Comparison of ENCODE assay signal across 21 cellular contexts in genomic region chr17:31155208-31155810, GRCh38.
DNase-seq lines count a peak whose midpoint lies in the region; ATAC-seq and TF ChIP-seq lines count a peak whose summit lies in the region.
"Had no signal": no experiment of that assay in that cellular context is flagged by ENCODE, and none has a peak within 500 bp of the region (broad histone marks: within the 10 kb centered on the region; RNA-seq: fewer than 3 reads in every experiment).

No MANE protein-coding gene starts in this region.

- CTCF ChIA-PET in SK-N-SH (lab: Yijun Ruan, JAX), result no interaction called here

- H3K27ac ChIP-seq in GM23248 (no peak overlapping the region), SK-N-SH (ENCODE audit: low read depth in 2 of 2, low read length in 1 of 2) (peak overlapping the region; percentile 65 to 85; a peak in 3 of 4 replicates)
- H3K27ac ChIP-seq: gastrocnemius medialis, HL-60, upper lobe of left lung had no signal

- 0 out of 2 replicates have a peak, but pooled peaks cover 2% of the 10 kb centered on the region for H3K36me3 ChIP-seq in GM23248 (ENCODE audit: low read depth)
- peaks cover 11 to 49% of the 10 kb centered on the region in 2 experiments for H3K36me3 ChIP-seq in SK-N-SH (replicated peaks in 1 of 2; ENCODE audit: control insufficient read depth in 1 of 2, insufficient read depth in 2 of 2, low read length in 1 of 2)

- intact Hi-C loops in cardiac septum (cut with DNase I), result no loop called here

- TF ChIP-seq CTCF in SK-N-SH (IDR thresholded peaks at IDR 0.05), result no peak
- TF ChIP-seq CTCF in fibroblast of mammary gland (conservative IDR thresholded peaks at IDR 0.05; ENCODE audit: control insufficient read depth, insufficient read depth, low read depth, low read length), result no peak
- no peak for TF ChIP-seq CTCF in osteocyte (IDR thresholded peaks at IDR 0.05)

- H3K27ac Mint-ChIP-seq in osteocyte (ENCODE audit: unreplicated experiment) (peak overlapping the region; percentile 80), T-helper 17 cell (no peak overlapping the region), immature natural killer cell (no peak overlapping the region)
- H3K27ac Mint-ChIP-seq: activated naive CD8-positive, alpha-beta T cell; brain; stimulated activated naive CD8-positive, alpha-beta T cell treated with anti-CD3 and anti-CD28 coated beads, Interleukin-15, amount 100 ng/mL, for 72 hours had no signal

- H4K20me1 ChIP-seq in GM23248 (ENCODE audit: insufficient read depth) (no peaks in the 10 kb centered on the region), SK-N-SH (ENCODE audit: insufficient read depth) (no peaks in the 10 kb centered on the region)

- H3K4me2 ChIP-seq in GM23248 (ENCODE audit: unreplicated experiment), result peak overlapping the region; percentile 52
- peak overlapping the region; percentile 22; the same call in 1 of the 2 replicates for H3K4me2 ChIP-seq in SK-N-SH

- H3K27me3 Mint-ChIP-seq in osteocyte (ENCODE audit: unreplicated experiment) (no peaks in the 10 kb centered on the region), T-helper 17 cell (no peaks in the 10 kb centered on the region), immature natural killer cell (ENCODE audit: low read depth in 3 of 3) (peaks cover 0 to 1% (median 0%) of the 10 kb centered on the region in 3 donors)
- H3K27me3 Mint-ChIP-seq: activated naive CD8-positive, alpha-beta T cell; brain; stimulated activated naive CD8-positive, alpha-beta T cell treated with anti-CD3 and anti-CD28 coated beads, Interleukin-15, amount 100 ng/mL, for 72 hours had no signal

- H3K36me3 Mint-ChIP-seq in osteocyte (ENCODE audit: unreplicated experiment) (peaks cover 18% of the 10 kb centered on the region), T-helper 17 cell (ENCODE audit: low read depth) (peaks cover 6% of the 10 kb centered on the region), immature natural killer cell (peaks cover 0 to 15% (median 10%) of the 10 kb centered on the region in 3 donors)

- H3K9ac ChIP-seq in GM23248 (no peak overlapping the region), SK-N-SH (peak overlapping the region; percentile 41; the same call in 1 of the 2 replicates)

- H3K79me2 ChIP-seq in GM23248 (ENCODE audit: insufficient read depth) (peaks cover 57% of the 10 kb centered on the region), SK-N-SH (ENCODE audit: insufficient read depth) (peaks cover 63% of the 10 kb centered on the region)

- POLR2A ChIA-PET in SK-N-SH (lab: Yijun Ruan, JAX), result no interaction called here

- TF ChIP-seq RAD21 in SK-N-SH (IDR thresholded peaks at IDR 0.05; ENCODE audit: low read length), result no peak

- H3K27me3 ChIP-seq in GM23248 (replicated peaks; ENCODE audit: insufficient read depth), result no peaks in the 10 kb centered on the region
- no peaks in the 10 kb centered on the region for H3K27me3 ChIP-seq in SK-N-SH (ENCODE audit: insufficient read depth)
- H3K27me3 ChIP-seq: gastrocnemius medialis, upper lobe of left lung had no signal

- peaks cover 17% of the 10 kb centered on the region for H3F3A ChIP-seq in GM23248 (ENCODE audit: insufficient read depth)
- peaks cover 31% of the 10 kb centered on the region for H3F3A ChIP-seq in SK-N-SH (replicated peaks; ENCODE audit: insufficient read depth)

- in situ Hi-C loops in GM23248 (cut with MboI), result no loop called here

- WGBS in GM23248 (ENCODE audit: low coverage in 1 of 2, low lambda C conversion rate in 2 of 2, missing lambda C conversion rate in 2 of 2), 2 experiments, result 58 to 75% methylated on average over 1 of the region's 1 CpG
- WGBS in SK-N-SH (ENCODE audit: low lambda C conversion rate), result 15% methylated on average over 1 of the region's 1 CpG

- H3K4me3 Mint-ChIP-seq in osteocyte (ENCODE audit: unreplicated experiment) (peak overlapping the region; percentile 27), T-helper 17 cell (no peak overlapping the region), immature natural killer cell (no peak overlapping the region)
- H3K4me3 Mint-ChIP-seq: activated naive CD8-positive, alpha-beta T cell; brain; neural crest cell; stimulated activated naive CD8-positive, alpha-beta T cell treated with anti-CD3 and anti-CD28 coated beads, Interleukin-15, amount 100 ng/mL, for 72 hours had no signal

- H3K4me1 ChIP-seq in GM23248 (ENCODE audit: insufficient read depth), result peaks cover 29% of the 10 kb centered on the region
- H3K4me1 ChIP-seq in SK-N-SH (ENCODE audit: control insufficient read depth in 1 of 2, insufficient read depth in 2 of 2, low read depth in 1 of 2, low read length in 1 of 2), result peaks cover 0 to 13% of the 10 kb centered on the region in 2 experiments; a peak in 2 of 4 replicates
- H3K4me1 ChIP-seq: gastrocnemius medialis, upper lobe of left lung had no signal

- H3K9me3 ChIP-seq in GM23248 (ENCODE audit: low read depth) (no peaks in the 10 kb centered on the region), SK-N-SH (peaks cover 8% of the 10 kb centered on the region; the same call in 1 of the 2 replicates), T-helper 17 cell (ENCODE audit: control insufficient read depth, low read length, poor library complexity, severe bottlenecking) (no peaks in the 10 kb centered on the region)
- H3K9me3 ChIP-seq: gastrocnemius medialis, upper lobe of left lung had no signal

- peaks cover 6% of the 10 kb centered on the region for H3K9me3 Mint-ChIP-seq in osteocyte (ENCODE audit: unreplicated experiment)
- H3K9me3 Mint-ChIP-seq in immature natural killer cell, result peaks cover 0 to 4% (median 0%) of the 10 kb centered on the region in 6 donors
- H3K9me3 Mint-ChIP-seq: neural crest cell; stimulated activated naive CD8-positive, alpha-beta T cell treated with anti-CD3 and anti-CD28 coated beads, Interleukin-15, amount 100 ng/mL, for 72 hours had no signal

- H3K4me3 ChIP-seq in GM23248, result no peak overlapping the region
- no peak overlapping the region; a peak in 1 of 4 replicates for H3K4me3 ChIP-seq in SK-N-SH (ENCODE audit: low read depth in 2 of 2, low read length in 1 of 2)
- H3K4me3 ChIP-seq in fibroblast of mammary gland (ENCODE audit: control insufficient read depth, low read depth, low read length), result no peak overlapping the region
- H3K4me3 ChIP-seq: gastrocnemius medialis, upper lobe of left lung had no signal

- no peak for ATAC-seq in T-helper 17 cell
- ATAC-seq: gastrocnemius medialis; left cardiac atrium; stimulated activated naive CD8-positive, alpha-beta T cell treated with anti-CD3 and anti-CD28 coated beads, Interleukin-15, amount 100 ng/mL, for 72 hours had no signal

- DNase-seq in GM23248 (peak; percentile 51), SK-N-SH (no peak), fibroblast of mammary gland (ENCODE audit: low read depth) (peak; percentile 14), osteocyte (ENCODE audit: extremely low spot score, unreplicated experiment) (no peak), T-helper 17 cell (no peak), cardiac septum (ENCODE audit: low spot score) (no peak), immature natural killer cell (no peak)
- DNase-seq in activated CD8-positive, alpha-beta memory T cell treated with anti-CD3 and anti-CD28 coated beads for 24 hours, result no peak
- DNase-seq: AML-193; DMS79 treated with DMSO at 0.1 percent for 48 hours; gastrocnemius medialis; left cardiac atrium; NCI-H1417 treated with DMSO at 0.1 percent for 48 hours; NCI-H510A treated with DMSO at 0.1 percent for 48 hours; stimulated activated CD4-positive, alpha-beta T cell treated with anti-CD3 and anti-CD28 coated beads, Interleukin-4, amount 100 ng/mL, for 4 hours; stimulated activated naive CD8-positive, alpha-beta T cell treated with anti-CD3 and anti-CD28 coated beads, Interleukin-15, amount 100 ng/mL, for 72 hours; upper lobe of left lung had no signal

- no peaks in the 10 kb centered on the region for H3K9me2 ChIP-seq in GM23248 (ENCODE audit: insufficient read depth)
- H3K9me2 ChIP-seq in SK-N-SH, result no peaks in the 10 kb centered on the region

- H2AFZ ChIP-seq in GM23248 (no peak overlapping the region), SK-N-SH (ENCODE audit: low read depth) (no peak overlapping the region)

- peak in 1 of 2 experiments; percentile 25; a peak in 1 of 4 replicates for TF ChIP-seq EP300 in SK-N-SH (IDR thresholded peaks at IDR 0.05; ENCODE audit: borderline replicate concordance in 1 of 2, low read depth in 1 of 2, low read length in 1 of 2)

- H3K4me1 Mint-ChIP-seq in osteocyte (ENCODE audit: unreplicated experiment) (peaks cover 61% of the 10 kb centered on the region), T-helper 17 cell (peaks cover 8% of the 10 kb centered on the region), immature natural killer cell (peaks cover 13 to 32% of the 10 kb centered on the region in 2 donors)
- H3K4me1 Mint-ChIP-seq: stimulated activated naive CD8-positive, alpha-beta T cell treated with anti-CD3 and anti-CD28 coated beads, Interleukin-15, amount 100 ng/mL, for 72 hours had no signal

TF ChIP-seq in SK-N-SH, 30 proteins besides CTCF, POLR2A, EP300 and RAD21:
- peak; percentile 47; the same call in 1 of the 2 replicates for TF ChIP-seq FOSL2 (IDR thresholded peaks at IDR 0.05; ENCODE audit: borderline replicate concordance, low read depth)
- TF ChIP-seq TAF1 (IDR thresholded peaks at IDR 0.05; ENCODE audit: borderline replicate concordance, low read depth, low read length), result no peak
- peak; percentile 31; the same call in 1 of the 2 replicates for TF ChIP-seq TEAD4 (IDR thresholded peaks at IDR 0.05; ENCODE audit: borderline replicate concordance, insufficient read depth)
- TF ChIP-seq PBX3 (IDR thresholded peaks at IDR 0.05), result peak; percentile 53
- TF ChIP-seq MAX (IDR thresholded peaks at IDR 0.05; ENCODE audit: low read depth), result no peak
- TF ChIP-seq TCF12 (IDR thresholded peaks at IDR 0.05), result peak; percentile 43
- TF ChIP-seq JUND (IDR thresholded peaks at IDR 0.05), result peak; percentile 47; the same call in 1 of the 2 replicates

Comparison
In these comparisons a context has a peak if more than half of its experiments do, and no peak if none do; other contexts are left out.
1. DNase-seq: peak in GM23248 (single experiment) and fibroblast of mammary gland (single experiment); none in SK-N-SH (single experiment), osteocyte (single experiment), T-helper 17 cell (0 of 3), cardiac septum (single experiment), activated CD8-positive, alpha-beta memory T cell treated with anti-CD3 and anti-CD28 coated beads for 24 hours (single experiment) and immature natural killer cell (0 of 3).